ENCODE assay signal across 14 cellular contexts in genomic region chr4:150007512-150007911, GRCh38.
DNase-seq lines count a peak whose midpoint lies in the region; FAIRE-seq and TF ChIP-seq lines count a peak whose summit lies in the region.
"Had no signal": no experiment of that assay in that cellular context is flagged by ENCODE, and none has a peak within 500 bp of the region (broad histone marks: within the 10 kb centered on the region; RNA-seq: fewer than 3 reads in every experiment).

No MANE protein-coding gene starts in this region.

- peaks cover 5% of the 10 kb centered on the region for H3K27me3 Mint-ChIP-seq in nephron progenitor cell (ENCODE audit: low read depth, poor library complexity)

- peak; percentile 63 for DNase-seq in AG20443 (ENCODE audit: low spot score)
- peak; percentile 24 for DNase-seq in HS-5 (ENCODE audit: low read depth)
- peak; percentile 10 for DNase-seq in bronchial epithelial cell (ENCODE audit: low read depth)
- no peak for DNase-seq in nephron progenitor cell
- no peak for DNase-seq in NCI-H146 (lab: John Stamatoyannopoulos, UW)
- DNase-seq in GM20000 (ENCODE audit: low spot score): no peak
- DNase-seq in SHP77 (lab: John Stamatoyannopoulos, UW): no peak
- no peak for DNase-seq in foreskin melanocyte
- DNase-seq: CD4-positive, CD25-positive, alpha-beta regulatory T cell; immature natural killer cell; NCI-H1417 treated with DMSO at 0.1 percent for 48 hours; stimulated activated CD4-positive, alpha-beta T cell treated with anti-CD3 and anti-CD28 coated beads, Interleukin-2, amount 100 ng/mL, for 24 hours had no signal

- no peak overlapping the region for H3K4me3 ChIP-seq in bronchial epithelial cell (ENCODE audit: low read depth, low read length)
- H3K4me3 ChIP-seq: PC-9 had no signal

- peak overlapping the region; percentile 20 for H3K27ac Mint-ChIP-seq in nephron progenitor cell
- H3K27ac Mint-ChIP-seq: CD4-positive, CD25-positive, alpha-beta regulatory T cell; immature natural killer cell; T-helper 1 cell treated with Interleukin-12 subunit alpha and Interleukin-12 subunit beta and Interleukin-4 antibody, amounts not matched to agents 30 μg/mL and 1 μg/mL, for 36 hours had no signal

- TF ChIP-seq CTCF in bronchial epithelial cell (IDR thresholded peaks at IDR 0.05; ENCODE audit: insufficient read depth, low read length, severe bottlenecking) (no peak), nephron progenitor cell (IDR thresholded peaks at IDR 0.05) (no peak), GM20000 (IDR thresholded peaks at IDR 0.05; ENCODE audit: extremely low read depth, missing control alignments) (no peak)

- no peaks in the 10 kb centered on the region for H3K27me3 ChIP-seq in bronchial epithelial cell (ENCODE audit: control insufficient read depth, insufficient read depth, low read length)

- H3K4me1 Mint-ChIP-seq in nephron progenitor cell: peaks cover 30% of the 10 kb centered on the region
- H3K4me1 Mint-ChIP-seq: CD4-positive, CD25-positive, alpha-beta regulatory T cell; immature natural killer cell had no signal

- no peak overlapping the region for H3K4me3 Mint-ChIP-seq in nephron progenitor cell
- H3K4me3 Mint-ChIP-seq: CD4-positive, CD25-positive, alpha-beta regulatory T cell; immature natural killer cell; T-helper 1 cell treated with Interleukin-12 subunit alpha and Interleukin-12 subunit beta and Interleukin-4 antibody, amounts not matched to agents 30 μg/mL and 1 μg/mL, for 36 hours had no signal

- no peaks in the 10 kb centered on the region for H3K9me3 Mint-ChIP-seq in nephron progenitor cell
- H3K9me3 Mint-ChIP-seq: CD4-positive, CD25-positive, alpha-beta regulatory T cell; immature natural killer cell; T-helper 1 cell treated with Interleukin-12 subunit alpha and Interleukin-12 subunit beta and Interleukin-4 antibody, amounts not matched to agents 30 μg/mL and 1 μg/mL, for 36 hours had no signal

- H3K36me3 ChIP-seq in bronchial epithelial cell (ENCODE audit: control insufficient read depth, insufficient read depth, low read length): no peaks in the 10 kb centered on the region

- no peak for FAIRE-seq in bronchial epithelial cell (lab: Jason Lieb, UNC)

- H3K36me3 Mint-ChIP-seq in nephron progenitor cell (ENCODE audit: low read depth): no peaks in the 10 kb centered on the region
- H3K36me3 Mint-ChIP-seq: CD4-positive, CD25-positive, alpha-beta regulatory T cell; immature natural killer cell had no signal

Comparison
In these comparisons a context has a peak if more than half of its experiments do, and no peak if none do; other contexts are left out.
1. DNase-seq: peak in AG20443 (single experiment), HS-5 (single experiment) and bronchial epithelial cell (single experiment); none in nephron progenitor cell (single experiment), NCI-H146 (single experiment), GM20000 (single experiment), SHP77 (0 of 2) and foreskin melanocyte (single experiment).